In the genomic region with DNA sequence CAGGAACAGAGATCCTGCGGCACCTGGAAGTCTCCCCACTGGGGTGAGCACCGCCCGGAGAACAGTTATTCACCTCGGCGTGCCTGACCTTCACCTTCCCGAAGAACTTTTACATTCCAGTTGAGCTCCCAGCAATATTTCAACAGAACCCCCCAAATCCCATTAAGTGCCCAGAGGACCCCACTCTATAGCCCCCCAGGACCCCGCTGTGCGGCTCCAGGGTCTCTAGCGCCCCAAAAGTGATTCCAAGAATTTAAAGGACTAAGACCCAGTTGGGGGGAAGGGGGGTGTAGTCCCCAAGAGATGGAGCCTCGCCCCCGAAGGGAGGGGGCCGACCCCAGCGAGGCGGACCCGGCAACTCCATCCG, we compare ENCODE assay signal across 1 cellular context.
TF ChIP-seq lines count a peak whose summit lies in the region.

No MANE protein-coding gene starts in this region.

TF ChIP-seq in HepG2, 621 proteins besides CTCF, POLR2A, EP300 and RAD21 (continues in another document):
- TF ChIP-seq ZNF430 (CRISPR knock-in tag; IDR thresholded peaks at IDR 0.05) (0 out of 2 replicates have a peak, but pooled peaks have one; percentile 67), JUNB (CRISPR knock-in tag; IDR thresholded peaks at IDR 0.05; ENCODE audit: borderline replicate concordance) (no peak), KDM5A (IDR thresholded peaks at IDR 0.05; ENCODE audit: borderline replicate concordance, low read length) (peak; percentile 72; the same call in 1 of the 2 replicates), NR2F2 (IDR thresholded peaks at IDR 0.05; ENCODE audit: borderline replicate concordance, low read depth) (no peak), ZNF670 (CRISPR knock-in tag; IDR thresholded peaks at IDR 0.05; ENCODE audit: borderline replicate concordance) (no peak), ZNF780A (CRISPR knock-in tag; IDR thresholded peaks at IDR 0.05) (no peak), ARID4A (CRISPR knock-in tag; IDR thresholded peaks at IDR 0.05; ENCODE audit: borderline replicate concordance) (no peak), ZNF275 (CRISPR knock-in tag; IDR thresholded peaks at IDR 0.05; ENCODE audit: borderline replicate concordance) (0 out of 2 replicates have a peak, but pooled peaks have one; percentile 22), YEATS4 (CRISPR knock-in tag; IDR thresholded peaks at IDR 0.05; ENCODE audit: borderline replicate concordance) (peak; percentile 1; the same call in 1 of the 2 replicates), ZNF776 (CRISPR knock-in tag; IDR thresholded peaks at IDR 0.05) (peak; percentile 19; the same call in 1 of the 2 replicates), ZNF563 (CRISPR knock-in tag; IDR thresholded peaks at IDR 0.05) (0 out of 2 replicates have a peak, but pooled peaks have one; percentile 14), CBX5 (CRISPR knock-in tag; IDR thresholded peaks at IDR 0.05; ENCODE audit: borderline replicate concordance) (no peak), ZNF34 (CRISPR knock-in tag; IDR thresholded peaks at IDR 0.05; ENCODE audit: borderline replicate concordance) (0 out of 2 replicates have a peak, but pooled peaks have one; percentile 57), ZNF317 (CRISPR knock-in tag; IDR thresholded peaks at IDR 0.05) (peak; percentile 30; the same call in 1 of the 2 replicates), ZNF350 (CRISPR knock-in tag; IDR thresholded peaks at IDR 0.05; ENCODE audit: borderline replicate concordance, low read depth) (peak; percentile 40; the same call in 1 of the 2 replicates), SOX6 (IDR thresholded peaks at IDR 0.05) (no peak), SOX6 (CRISPR knock-in tag; IDR thresholded peaks at IDR 0.05) (peak; percentile 21; the same call in 1 of the 2 replicates), ZC3H13 (CRISPR knock-in tag; IDR thresholded peaks at IDR 0.05) (0 out of 2 replicates have a peak, but pooled peaks have one; percentile 63), XRCC5 (optimal IDR thresholded peaks at IDR 0.05; ENCODE audit: low read length) (peak; percentile 17), ASH2L (IDR thresholded peaks at IDR 0.05; ENCODE audit: insufficient read length, low read depth, low read length) (peak; percentile 19), ZNF446 (CRISPR knock-in tag; IDR thresholded peaks at IDR 0.05) (peak; percentile 35; the same call in 1 of the 2 replicates), PHF5A (CRISPR knock-in tag; IDR thresholded peaks at IDR 0.05; ENCODE audit: low read depth, unreplicated experiment) (peak; percentile 3), CHD4 (IDR thresholded peaks at IDR 0.05; ENCODE audit: borderline replicate concordance, low read length) (0 out of 2 replicates have a peak, but pooled peaks have one; percentile 37), ZNF230 (CRISPR knock-in tag; IDR thresholded peaks at IDR 0.05) (0 out of 2 replicates have a peak, but pooled peaks have one; percentile 9), ZNF605 (CRISPR knock-in tag; IDR thresholded peaks at IDR 0.05) (peak; percentile 61), ESRRA (CRISPR knock-in tag; IDR thresholded peaks at IDR 0.05; ENCODE audit: low read depth) (0 out of 2 replicates have a peak, but pooled peaks have one; percentile 34), TAF1 (CRISPR knock-in tag; IDR thresholded peaks at IDR 0.05) (0 out of 2 replicates have a peak, but pooled peaks have one; percentile 9), ZSCAN9 (CRISPR knock-in tag; IDR thresholded peaks at IDR 0.05; ENCODE audit: borderline replicate concordance) (0 out of 2 replicates have a peak, but pooled peaks have one; percentile 5), ZNF761 (CRISPR knock-in tag; conservative IDR thresholded peaks at IDR 0.05) (peak; percentile 64; the same call in 1 of the 2 replicates), ZMAT3 (CRISPR knock-in tag; conservative IDR thresholded peaks at IDR 0.05) (peak; percentile 38; the same call in 1 of the 2 replicates)
- TF ChIP-seq, protein P1, sequence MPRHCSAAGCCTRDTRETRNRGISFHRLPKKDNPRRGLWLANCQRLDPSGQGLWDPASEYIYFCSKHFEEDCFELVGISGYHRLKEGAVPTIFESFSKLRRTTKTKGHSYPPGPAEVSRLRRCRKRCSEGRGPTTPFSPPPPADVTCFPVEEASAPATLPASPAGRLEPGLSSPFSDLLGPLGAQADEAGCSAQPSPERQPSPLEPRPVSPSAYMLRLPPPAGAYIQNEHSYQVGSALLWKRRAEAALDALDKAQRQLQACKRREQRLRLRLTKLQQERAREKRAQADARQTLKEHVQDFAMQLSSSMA (CRISPR knock-in tag; IDR thresholded peaks at IDR 0.05): 0 out of 2 replicates have a peak, but pooled peaks have one; percentile 13
- TF ChIP-seq, protein P2, sequence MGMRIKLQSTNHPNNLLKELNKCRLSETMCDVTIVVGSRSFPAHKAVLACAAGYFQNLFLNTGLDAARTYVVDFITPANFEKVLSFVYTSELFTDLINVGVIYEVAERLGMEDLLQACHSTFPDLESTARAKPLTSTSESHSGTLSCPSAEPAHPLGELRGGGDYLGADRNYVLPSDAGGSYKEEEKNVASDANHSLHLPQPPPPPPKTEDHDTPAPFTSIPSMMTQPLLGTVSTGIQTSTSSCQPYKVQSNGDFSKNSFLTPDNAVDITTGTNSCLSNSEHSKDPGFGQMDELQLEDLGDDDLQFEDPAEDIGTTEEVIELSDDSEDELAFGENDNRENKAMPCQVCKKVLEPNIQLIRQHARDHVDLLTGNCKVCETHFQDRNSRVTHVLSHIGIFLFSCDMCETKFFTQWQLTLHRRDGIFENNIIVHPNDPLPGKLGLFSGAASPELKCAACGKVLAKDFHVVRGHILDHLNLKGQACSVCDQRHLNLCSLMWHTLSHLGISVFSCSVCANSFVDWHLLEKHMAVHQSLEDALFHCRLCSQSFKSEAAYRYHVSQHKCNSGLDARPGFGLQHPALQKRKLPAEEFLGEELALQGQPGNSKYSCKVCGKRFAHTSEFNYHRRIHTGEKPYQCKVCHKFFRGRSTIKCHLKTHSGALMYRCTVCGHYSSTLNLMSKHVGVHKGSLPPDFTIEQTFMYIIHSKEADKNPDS (CRISPR knock-in tag; IDR thresholded peaks at IDR 0.05): no peak
- TF ChIP-seq, protein P3, sequence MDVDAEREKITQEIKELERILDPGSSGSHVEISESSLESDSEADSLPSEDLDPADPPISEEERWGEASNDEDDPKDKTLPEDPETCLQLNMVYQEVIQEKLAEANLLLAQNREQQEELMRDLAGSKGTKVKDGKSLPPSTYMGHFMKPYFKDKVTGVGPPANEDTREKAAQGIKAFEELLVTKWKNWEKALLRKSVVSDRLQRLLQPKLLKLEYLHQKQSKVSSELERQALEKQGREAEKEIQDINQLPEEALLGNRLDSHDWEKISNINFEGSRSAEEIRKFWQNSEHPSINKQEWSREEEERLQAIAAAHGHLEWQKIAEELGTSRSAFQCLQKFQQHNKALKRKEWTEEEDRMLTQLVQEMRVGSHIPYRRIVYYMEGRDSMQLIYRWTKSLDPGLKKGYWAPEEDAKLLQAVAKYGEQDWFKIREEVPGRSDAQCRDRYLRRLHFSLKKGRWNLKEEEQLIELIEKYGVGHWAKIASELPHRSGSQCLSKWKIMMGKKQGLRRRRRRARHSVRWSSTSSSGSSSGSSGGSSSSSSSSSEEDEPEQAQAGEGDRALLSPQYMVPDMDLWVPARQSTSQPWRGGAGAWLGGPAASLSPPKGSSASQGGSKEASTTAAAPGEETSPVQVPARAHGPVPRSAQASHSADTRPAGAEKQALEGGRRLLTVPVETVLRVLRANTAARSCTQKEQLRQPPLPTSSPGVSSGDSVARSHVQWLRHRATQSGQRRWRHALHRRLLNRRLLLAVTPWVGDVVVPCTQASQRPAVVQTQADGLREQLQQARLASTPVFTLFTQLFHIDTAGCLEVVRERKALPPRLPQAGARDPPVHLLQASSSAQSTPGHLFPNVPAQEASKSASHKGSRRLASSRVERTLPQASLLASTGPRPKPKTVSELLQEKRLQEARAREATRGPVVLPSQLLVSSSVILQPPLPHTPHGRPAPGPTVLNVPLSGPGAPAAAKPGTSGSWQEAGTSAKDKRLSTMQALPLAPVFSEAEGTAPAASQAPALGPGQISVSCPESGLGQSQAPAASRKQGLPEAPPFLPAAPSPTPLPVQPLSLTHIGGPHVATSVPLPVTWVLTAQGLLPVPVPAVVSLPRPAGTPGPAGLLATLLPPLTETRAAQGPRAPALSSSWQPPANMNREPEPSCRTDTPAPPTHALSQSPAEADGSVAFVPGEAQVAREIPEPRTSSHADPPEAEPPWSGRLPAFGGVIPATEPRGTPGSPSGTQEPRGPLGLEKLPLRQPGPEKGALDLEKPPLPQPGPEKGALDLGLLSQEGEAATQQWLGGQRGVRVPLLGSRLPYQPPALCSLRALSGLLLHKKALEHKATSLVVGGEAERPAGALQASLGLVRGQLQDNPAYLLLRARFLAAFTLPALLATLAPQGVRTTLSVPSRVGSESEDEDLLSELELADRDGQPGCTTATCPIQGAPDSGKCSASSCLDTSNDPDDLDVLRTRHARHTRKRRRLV (CRISPR knock-in tag; IDR thresholded peaks at IDR 0.05): peak; percentile 20; the same call in 1 of the 2 replicates
- TF ChIP-seq, protein P4, sequence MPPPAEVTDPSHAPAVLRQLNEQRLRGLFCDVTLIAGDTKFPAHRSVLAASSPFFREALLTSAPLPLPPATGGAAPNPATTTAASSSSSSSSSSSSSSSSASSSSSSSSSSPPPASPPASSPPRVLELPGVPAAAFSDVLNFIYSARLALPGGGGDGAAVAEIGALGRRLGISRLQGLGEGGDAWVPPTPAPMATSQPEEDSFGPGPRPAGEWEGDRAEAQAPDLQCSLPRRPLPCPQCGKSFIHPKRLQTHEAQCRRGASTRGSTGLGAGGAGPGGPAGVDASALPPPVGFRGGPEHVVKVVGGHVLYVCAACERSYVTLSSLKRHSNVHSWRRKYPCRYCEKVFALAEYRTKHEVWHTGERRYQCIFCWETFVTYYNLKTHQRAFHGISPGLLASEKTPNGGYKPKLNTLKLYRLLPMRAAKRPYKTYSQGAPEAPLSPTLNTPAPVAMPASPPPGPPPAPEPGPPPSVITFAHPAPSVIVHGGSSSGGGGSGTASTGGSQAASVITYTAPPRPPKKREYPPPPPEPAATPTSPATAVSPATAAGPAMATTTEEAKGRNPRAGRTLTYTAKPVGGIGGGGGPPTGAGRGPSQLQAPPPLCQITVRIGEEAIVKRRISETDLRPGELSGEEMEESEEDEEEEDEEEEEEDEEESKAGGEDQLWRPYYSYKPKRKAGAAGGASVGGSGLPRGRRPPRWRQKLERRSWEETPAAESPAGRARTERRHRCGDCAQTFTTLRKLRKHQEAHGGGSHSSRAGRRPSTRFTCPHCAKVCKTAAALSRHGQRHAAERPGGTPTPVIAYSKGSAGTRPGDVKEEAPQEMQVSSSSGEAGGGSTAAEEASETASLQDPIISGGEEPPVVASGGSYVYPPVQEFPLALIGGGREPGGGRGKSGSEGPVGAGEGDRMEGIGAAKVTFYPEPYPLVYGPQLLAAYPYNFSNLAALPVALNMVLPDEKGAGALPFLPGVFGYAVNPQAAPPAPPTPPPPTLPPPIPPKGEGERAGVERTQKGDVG (CRISPR knock-in tag; IDR thresholded peaks at IDR 0.05; ENCODE audit: borderline replicate concordance): peak; percentile 13; the same call in 1 of the 2 replicates
- TF ChIP-seq, protein P5, sequence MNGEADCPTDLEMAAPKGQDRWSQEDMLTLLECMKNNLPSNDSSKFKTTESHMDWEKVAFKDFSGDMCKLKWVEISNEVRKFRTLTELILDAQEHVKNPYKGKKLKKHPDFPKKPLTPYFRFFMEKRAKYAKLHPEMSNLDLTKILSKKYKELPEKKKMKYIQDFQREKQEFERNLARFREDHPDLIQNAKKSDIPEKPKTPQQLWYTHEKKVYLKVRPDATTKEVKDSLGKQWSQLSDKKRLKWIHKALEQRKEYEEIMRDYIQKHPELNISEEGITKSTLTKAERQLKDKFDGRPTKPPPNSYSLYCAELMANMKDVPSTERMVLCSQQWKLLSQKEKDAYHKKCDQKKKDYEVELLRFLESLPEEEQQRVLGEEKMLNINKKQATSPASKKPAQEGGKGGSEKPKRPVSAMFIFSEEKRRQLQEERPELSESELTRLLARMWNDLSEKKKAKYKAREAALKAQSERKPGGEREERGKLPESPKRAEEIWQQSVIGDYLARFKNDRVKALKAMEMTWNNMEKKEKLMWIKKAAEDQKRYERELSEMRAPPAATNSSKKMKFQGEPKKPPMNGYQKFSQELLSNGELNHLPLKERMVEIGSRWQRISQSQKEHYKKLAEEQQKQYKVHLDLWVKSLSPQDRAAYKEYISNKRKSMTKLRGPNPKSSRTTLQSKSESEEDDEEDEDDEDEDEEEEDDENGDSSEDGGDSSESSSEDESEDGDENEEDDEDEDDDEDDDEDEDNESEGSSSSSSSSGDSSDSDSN (CRISPR knock-in tag; IDR thresholded peaks at IDR 0.05): peak; percentile 43; the same call in 1 of the 2 replicates
- TF ChIP-seq, protein P6, sequence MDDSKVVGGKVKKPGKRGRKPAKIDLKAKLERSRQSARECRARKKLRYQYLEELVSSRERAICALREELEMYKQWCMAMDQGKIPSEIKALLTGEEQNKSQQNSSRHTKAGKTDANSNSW (CRISPR knock-in tag; IDR thresholded peaks at IDR 0.05; ENCODE audit: borderline replicate concordance): no peak
